In the genomic region with DNA sequence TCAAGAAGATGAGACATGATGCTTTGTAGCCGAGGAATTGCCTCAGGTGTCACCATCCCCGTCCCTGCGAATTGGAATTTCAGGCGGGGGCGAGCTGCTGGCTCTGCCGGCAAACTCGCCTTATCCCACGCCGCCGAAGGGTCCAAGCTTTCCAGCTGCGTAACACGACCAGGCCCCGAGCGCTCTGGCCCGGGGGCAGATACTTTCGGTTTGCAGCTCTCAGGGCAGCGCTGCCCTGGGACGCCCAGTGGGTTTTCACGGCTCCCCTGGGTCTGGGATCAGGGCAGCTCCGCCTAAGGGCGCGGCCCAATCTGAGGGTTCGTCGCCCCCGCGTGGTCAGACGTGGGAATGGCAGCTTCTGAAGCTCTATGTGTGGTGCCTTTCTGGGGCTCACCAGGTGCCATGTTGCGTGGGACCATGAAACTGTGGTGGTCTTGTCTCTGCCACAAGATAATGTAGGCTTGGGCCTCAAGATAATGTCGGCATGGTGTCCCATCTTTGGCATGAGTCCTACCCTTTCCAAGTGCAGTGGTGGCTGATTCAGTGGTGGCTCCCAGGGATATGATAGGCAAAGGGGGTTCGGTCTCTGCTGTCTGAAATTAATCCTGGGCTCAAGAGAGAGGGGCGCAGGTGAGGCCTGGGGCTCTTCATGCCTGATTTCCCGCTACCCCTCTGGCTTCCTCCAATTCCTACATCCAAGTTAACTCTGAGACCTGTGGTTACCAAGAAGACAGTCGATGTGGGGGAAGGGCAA, we compare ENCODE assay signal across 1 cellular context.
A peak's percentile ranks its signal among the peaks of the same experiment; 100 is the strongest.
TF ChIP-seq lines count a peak whose summit lies in the region.

No MANE protein-coding gene starts in this region.

TF ChIP-seq in HepG2, 621 proteins besides CTCF, POLR2A, EP300 and RAD21 (continued from another document and continues in another):
- TF ChIP-seq ZNF121 (CRISPR knock-in tag; IDR thresholded peaks at IDR 0.05), result 0 out of 2 replicates have a peak, but pooled peaks have one; percentile 30
- peak; percentile 56 for TF ChIP-seq SOX5 (CRISPR knock-in tag; IDR thresholded peaks at IDR 0.05; ENCODE audit: borderline replicate concordance)
- TF ChIP-seq, protein P1, sequence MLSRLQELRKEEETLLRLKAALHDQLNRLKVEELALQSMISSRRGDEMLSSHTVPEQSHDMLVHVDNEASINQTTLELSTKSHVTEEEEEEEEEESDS (CRISPR knock-in tag; IDR thresholded peaks at IDR 0.05; ENCODE audit: borderline replicate concordance), result peak; percentile 79; the same call in 1 of the 2 replicates
- no peak for TF ChIP-seq ATAD3A (CRISPR knock-in tag; IDR thresholded peaks at IDR 0.05)
- 0 out of 2 replicates have a peak, but pooled peaks have one; percentile 5 for TF ChIP-seq SMARCC2 (IDR thresholded peaks at IDR 0.05)
- TF ChIP-seq ZNF484 (CRISPR knock-in tag; IDR thresholded peaks at IDR 0.05; ENCODE audit: borderline replicate concordance, low read depth), result no peak
- 0 out of 2 replicates have a peak, but pooled peaks have one; percentile 79 for TF ChIP-seq ZNF34 (CRISPR knock-in tag; IDR thresholded peaks at IDR 0.05; ENCODE audit: borderline replicate concordance)
- TF ChIP-seq ZNF709 (CRISPR knock-in tag; IDR thresholded peaks at IDR 0.05), result no peak
- TF ChIP-seq, protein P2, sequence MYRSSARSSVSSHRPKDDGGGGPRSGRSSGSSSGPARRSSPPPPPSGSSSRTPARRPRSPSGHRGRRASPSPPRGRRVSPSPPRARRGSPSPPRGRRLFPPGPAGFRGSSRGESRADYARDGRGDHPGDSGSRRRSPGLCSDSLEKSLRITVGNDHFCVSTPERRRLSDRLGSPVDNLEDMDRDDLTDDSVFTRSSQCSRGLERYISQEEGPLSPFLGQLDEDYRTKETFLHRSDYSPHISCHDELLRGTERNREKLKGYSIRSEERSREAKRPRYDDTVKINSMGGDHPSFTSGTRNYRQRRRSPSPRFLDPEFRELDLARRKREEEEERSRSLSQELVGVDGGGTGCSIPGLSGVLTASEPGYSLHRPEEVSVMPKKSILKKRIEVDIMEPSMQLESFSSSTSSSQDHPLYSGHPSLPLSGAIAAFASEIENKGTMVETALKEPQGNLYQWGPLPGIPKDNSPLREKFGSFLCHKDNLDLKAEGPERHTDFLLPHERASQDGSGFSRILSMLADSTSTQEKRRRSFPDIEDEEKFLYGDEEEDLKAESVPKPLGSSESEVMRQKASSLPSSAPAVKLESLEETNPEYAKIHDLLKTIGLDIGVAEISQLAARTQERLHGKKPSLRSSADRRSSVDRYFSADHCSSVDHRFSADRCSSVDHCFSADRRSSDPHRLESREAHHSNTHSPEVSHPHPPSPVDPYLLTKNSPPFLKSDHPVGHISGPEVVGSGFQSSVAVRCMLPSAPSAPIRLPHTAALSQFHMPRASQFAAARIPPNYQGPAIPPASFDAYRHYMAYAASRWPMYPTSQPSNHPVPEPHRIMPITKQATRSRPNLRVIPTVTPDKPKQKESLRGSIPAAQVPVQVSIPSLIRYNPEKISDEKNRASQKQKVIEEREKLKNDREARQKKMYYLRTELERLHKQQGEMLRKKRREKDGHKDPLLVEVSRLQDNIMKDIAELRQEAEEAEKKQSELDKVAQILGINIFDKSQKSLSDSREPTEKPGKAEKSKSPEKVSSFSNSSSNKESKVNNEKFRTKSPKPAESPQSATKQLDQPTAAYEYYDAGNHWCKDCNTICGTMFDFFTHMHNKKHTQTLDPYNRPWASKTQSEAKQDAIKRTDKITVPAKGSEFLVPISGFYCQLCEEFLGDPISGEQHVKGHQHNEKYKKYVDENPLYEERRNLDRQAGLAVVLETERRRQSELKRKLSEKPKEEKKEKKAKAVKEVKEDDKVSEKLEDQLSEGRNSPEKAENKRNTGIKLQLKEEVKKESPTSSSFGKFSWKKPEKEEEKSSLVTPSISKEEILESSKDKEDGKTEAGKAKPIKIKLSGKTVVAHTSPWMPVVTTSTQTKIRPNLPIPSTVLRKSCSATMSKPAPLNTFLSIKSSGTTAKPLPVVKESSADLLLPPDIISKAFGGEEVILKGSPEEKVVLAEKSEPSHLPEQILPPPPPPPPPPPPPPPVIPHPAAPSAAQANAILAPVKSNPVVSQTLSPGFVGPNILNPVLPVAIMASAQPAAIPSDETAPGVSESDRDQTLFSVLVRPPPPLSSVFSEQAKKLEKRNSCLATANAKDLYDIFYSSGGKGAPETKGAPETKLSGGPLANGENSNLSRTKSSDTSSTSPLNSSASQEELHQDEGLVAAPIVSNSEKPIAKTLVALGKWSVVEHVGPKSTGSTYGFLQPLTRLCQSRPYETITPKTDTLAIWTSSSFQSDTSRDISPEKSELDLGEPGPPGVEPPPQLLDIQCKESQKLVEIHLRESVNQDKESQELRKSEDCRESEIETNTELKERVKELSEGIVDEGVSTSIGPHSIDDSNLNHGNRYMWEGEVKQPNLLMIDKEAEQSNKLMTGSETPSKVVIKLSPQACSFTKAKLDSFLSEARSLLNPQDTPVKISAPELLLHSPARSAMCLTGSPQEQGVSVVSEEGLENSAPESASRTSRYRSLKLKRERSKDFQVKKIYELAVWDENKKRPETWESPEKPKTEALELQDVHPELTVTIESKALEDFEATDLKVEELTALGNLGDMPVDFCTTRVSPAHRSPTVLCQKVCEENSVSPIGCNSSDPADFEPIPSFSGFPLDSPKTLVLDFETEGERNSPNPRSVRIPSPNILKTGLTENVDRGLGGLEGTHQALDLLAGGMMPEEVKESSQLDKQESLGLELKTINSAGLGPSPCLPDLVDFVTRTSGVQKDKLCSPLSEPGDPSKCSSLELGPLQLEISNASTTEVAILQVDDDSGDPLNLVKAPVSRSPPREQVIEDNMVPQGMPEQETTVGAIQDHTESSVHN (CRISPR knock-in tag; IDR thresholded peaks at IDR 0.05), result peak; percentile 74
- TF ChIP-seq ZNF274 (CRISPR knock-in tag; IDR thresholded peaks at IDR 0.05), result peak; percentile 88; the same call in 1 of the 2 replicates
- TF ChIP-seq SIX4 (CRISPR knock-in tag; IDR thresholded peaks at IDR 0.05), result no peak
- TF ChIP-seq AGO1 (IDR thresholded peaks at IDR 0.05; ENCODE audit: low read depth, low read length, poor library complexity, severe bottlenecking), result peak; percentile 84
- peak; percentile 59; the same call in 1 of the 2 replicates for TF ChIP-seq ELF1 (CRISPR knock-in tag; IDR thresholded peaks at IDR 0.05)
- no peak for TF ChIP-seq MTF1 (CRISPR knock-in tag; IDR thresholded peaks at IDR 0.05)
- TF ChIP-seq ZNF619 (CRISPR knock-in tag; IDR thresholded peaks at IDR 0.05), result peak; percentile 98
- peak; percentile 48; the same call in 1 of the 2 replicates for TF ChIP-seq NR2C2 (CRISPR knock-in tag; IDR thresholded peaks at IDR 0.05; ENCODE audit: borderline replicate concordance)
- TF ChIP-seq, protein P3, sequence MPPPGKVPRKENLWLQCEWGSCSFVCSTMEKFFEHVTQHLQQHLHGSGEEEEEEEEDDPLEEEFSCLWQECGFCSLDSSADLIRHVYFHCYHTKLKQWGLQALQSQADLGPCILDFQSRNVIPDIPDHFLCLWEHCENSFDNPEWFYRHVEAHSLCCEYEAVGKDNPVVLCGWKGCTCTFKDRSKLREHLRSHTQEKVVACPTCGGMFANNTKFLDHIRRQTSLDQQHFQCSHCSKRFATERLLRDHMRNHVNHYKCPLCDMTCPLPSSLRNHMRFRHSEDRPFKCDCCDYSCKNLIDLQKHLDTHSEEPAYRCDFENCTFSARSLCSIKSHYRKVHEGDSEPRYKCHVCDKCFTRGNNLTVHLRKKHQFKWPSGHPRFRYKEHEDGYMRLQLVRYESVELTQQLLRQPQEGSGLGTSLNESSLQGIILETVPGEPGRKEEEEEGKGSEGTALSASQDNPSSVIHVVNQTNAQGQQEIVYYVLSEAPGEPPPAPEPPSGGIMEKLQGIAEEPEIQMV (CRISPR knock-in tag; IDR thresholded peaks at IDR 0.05; ENCODE audit: low read depth), result 0 out of 2 replicates have a peak, but pooled peaks have one; percentile 83
- TF ChIP-seq SIN3B (IDR thresholded peaks at IDR 0.05; ENCODE audit: low read length), result no peak
- TF ChIP-seq, protein P4, sequence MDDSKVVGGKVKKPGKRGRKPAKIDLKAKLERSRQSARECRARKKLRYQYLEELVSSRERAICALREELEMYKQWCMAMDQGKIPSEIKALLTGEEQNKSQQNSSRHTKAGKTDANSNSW (CRISPR knock-in tag; IDR thresholded peaks at IDR 0.05; ENCODE audit: borderline replicate concordance), result 0 out of 2 replicates have a peak, but pooled peaks have one; percentile 70
- TF ChIP-seq ZNF263 (CRISPR knock-in tag; IDR thresholded peaks at IDR 0.05), result peak; percentile 35; the same call in 1 of the 2 replicates
- TF ChIP-seq SMAD1 (CRISPR knock-in tag; IDR thresholded peaks at IDR 0.05; ENCODE audit: borderline replicate concordance, low read depth), result peak; percentile 85; the same call in 1 of the 2 replicates
- TF ChIP-seq SP4 (CRISPR knock-in tag; IDR thresholded peaks at IDR 0.05), result 0 out of 2 replicates have a peak, but pooled peaks have one; percentile 58
- TF ChIP-seq, protein P5, sequence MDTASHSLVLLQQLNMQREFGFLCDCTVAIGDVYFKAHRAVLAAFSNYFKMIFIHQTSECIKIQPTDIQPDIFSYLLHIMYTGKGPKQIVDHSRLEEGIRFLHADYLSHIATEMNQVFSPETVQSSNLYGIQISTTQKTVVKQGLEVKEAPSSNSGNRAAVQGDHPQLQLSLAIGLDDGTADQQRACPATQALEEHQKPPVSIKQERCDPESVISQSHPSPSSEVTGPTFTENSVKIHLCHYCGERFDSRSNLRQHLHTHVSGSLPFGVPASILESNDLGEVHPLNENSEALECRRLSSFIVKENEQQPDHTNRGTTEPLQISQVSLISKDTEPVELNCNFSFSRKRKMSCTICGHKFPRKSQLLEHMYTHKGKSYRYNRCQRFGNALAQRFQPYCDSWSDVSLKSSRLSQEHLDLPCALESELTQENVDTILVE (CRISPR knock-in tag; IDR thresholded peaks at IDR 0.05), result peak; percentile 76; the same call in 1 of the 2 replicates
- no peak for TF ChIP-seq NR2F6 (IDR thresholded peaks at IDR 0.05)
- TF ChIP-seq NR2F6 (CRISPR knock-in tag; IDR thresholded peaks at IDR 0.05), result peak; percentile 76
- TF ChIP-seq IRF2 (CRISPR knock-in tag; IDR thresholded peaks at IDR 0.05), result peak; percentile 95
- TF ChIP-seq ZNF317 (CRISPR knock-in tag; IDR thresholded peaks at IDR 0.05), result peak; percentile 60
- TF ChIP-seq ZBTB3 (CRISPR knock-in tag; IDR thresholded peaks at IDR 0.05; ENCODE audit: borderline replicate concordance, low read depth), result peak; percentile 68; the same call in 1 of the 2 replicates
- TF ChIP-seq, protein P6, sequence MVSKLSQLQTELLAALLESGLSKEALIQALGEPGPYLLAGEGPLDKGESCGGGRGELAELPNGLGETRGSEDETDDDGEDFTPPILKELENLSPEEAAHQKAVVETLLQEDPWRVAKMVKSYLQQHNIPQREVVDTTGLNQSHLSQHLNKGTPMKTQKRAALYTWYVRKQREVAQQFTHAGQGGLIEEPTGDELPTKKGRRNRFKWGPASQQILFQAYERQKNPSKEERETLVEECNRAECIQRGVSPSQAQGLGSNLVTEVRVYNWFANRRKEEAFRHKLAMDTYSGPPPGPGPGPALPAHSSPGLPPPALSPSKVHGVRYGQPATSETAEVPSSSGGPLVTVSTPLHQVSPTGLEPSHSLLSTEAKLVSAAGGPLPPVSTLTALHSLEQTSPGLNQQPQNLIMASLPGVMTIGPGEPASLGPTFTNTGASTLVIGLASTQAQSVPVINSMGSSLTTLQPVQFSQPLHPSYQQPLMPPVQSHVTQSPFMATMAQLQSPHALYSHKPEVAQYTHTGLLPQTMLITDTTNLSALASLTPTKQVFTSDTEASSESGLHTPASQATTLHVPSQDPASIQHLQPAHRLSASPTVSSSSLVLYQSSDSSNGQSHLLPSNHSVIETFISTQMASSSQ (IDR thresholded peaks at IDR 0.05; ENCODE audit: low read depth), result no peak
- TF ChIP-seq, protein P6 (CRISPR knock-in tag; IDR thresholded peaks at IDR 0.05; ENCODE audit: borderline replicate concordance), result peak; percentile 59; the same call in 1 of the 2 replicates
- TF ChIP-seq ZNF841 (CRISPR knock-in tag; IDR thresholded peaks at IDR 0.05; ENCODE audit: borderline replicate concordance), result no peak
- 0 out of 2 replicates have a peak, but pooled peaks have one; percentile 23 for TF ChIP-seq ZNF558 (CRISPR knock-in tag; IDR thresholded peaks at IDR 0.05; ENCODE audit: borderline replicate concordance)
- TF ChIP-seq RFXAP (CRISPR knock-in tag; IDR thresholded peaks at IDR 0.05; ENCODE audit: borderline replicate concordance), result peak; percentile 72; the same call in 1 of the 2 replicates
- TF ChIP-seq RBM39 (IDR thresholded peaks at IDR 0.05; ENCODE audit: low read depth, low read length, poor library complexity, severe bottlenecking), result peak; percentile 93
- TF ChIP-seq ZNF337 (CRISPR knock-in tag; IDR thresholded peaks at IDR 0.05; ENCODE audit: borderline replicate concordance, low read depth), result peak; percentile 68; the same call in 1 of the 2 replicates
- TF ChIP-seq ETV5 (CRISPR knock-in tag; IDR thresholded peaks at IDR 0.05; ENCODE audit: borderline replicate concordance), result peak; percentile 53; the same call in 1 of the 2 replicates
- peak; percentile 78 for TF ChIP-seq ZKSCAN8 (CRISPR knock-in tag; IDR thresholded peaks at IDR 0.05; ENCODE audit: borderline replicate concordance)
- TF ChIP-seq, protein P7, sequence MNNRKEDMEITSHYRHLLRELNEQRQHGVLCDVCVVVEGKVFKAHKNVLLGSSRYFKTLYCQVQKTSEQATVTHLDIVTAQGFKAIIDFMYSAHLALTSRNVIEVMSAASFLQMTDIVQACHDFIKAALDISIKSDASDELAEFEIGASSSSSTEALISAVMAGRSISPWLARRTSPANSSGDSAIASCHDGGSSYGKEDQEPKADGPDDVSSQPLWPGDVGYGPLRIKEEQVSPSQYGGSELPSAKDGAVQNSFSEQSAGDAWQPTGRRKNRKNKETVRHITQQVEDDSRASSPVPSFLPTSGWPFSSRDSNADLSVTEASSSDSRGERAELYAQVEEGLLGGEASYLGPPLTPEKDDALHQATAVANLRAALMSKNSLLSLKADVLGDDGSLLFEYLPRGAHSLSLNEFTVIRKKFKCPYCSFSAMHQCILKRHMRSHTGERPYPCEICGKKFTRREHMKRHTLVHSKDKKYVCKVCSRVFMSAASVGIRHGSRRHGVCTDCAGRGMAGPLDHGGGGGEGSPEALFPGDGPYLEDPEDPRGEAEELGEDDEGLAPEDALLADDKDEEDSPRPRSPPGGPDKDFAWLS (CRISPR knock-in tag; IDR thresholded peaks at IDR 0.05; ENCODE audit: borderline replicate concordance), result peak; percentile 92
- peak; percentile 95 for TF ChIP-seq KDM3A (CRISPR knock-in tag; IDR thresholded peaks at IDR 0.05; ENCODE audit: low read depth)
- TF ChIP-seq ZC3H13 (CRISPR knock-in tag; IDR thresholded peaks at IDR 0.05), result no peak
- no peak for TF ChIP-seq ATF7 (IDR thresholded peaks at IDR 0.05)
- 0 out of 2 replicates have a peak, but pooled peaks have one; percentile 61 for TF ChIP-seq ATF7 (CRISPR knock-in tag; IDR thresholded peaks at IDR 0.05)
- no peak for TF ChIP-seq ZNF292 (CRISPR knock-in tag; IDR thresholded peaks at IDR 0.05; ENCODE audit: borderline replicate concordance, low read depth)
- peak; percentile 50; the same call in 1 of the 2 replicates for TF ChIP-seq ZBTB20 (CRISPR knock-in tag; IDR thresholded peaks at IDR 0.05; ENCODE audit: borderline replicate concordance, low read depth)
